ENCODE assay signal across 1 cellular context in the genomic region with DNA sequence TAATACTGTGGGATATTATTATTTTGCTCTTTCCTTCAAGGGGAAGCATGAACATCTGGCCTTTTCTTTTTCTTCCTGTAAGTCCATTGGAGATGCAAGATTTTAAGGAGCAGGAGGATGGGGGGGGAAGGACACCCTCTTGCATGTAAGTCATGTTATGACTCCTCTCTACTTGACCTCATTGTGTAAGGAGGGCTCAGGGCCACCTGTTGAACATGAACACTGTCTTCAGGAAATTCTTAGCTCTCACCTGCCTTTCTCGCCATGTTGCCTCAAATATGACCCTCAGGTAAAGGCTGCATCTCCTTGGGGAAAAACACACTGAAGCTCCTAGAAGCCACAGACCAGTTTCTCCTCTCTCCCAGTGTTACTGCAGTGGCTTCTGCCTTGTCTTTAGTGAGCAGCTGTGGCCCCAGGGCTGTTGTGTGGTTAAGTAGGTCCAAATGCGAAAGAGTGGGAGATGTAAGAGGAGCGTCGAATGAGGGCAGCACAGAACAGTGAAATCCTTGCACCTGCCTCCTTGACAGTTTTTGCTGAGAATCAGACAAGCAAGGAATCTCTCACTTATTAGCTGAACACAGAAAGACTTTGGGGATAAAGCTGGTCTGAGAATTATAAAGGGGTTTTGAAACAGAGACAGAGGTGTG.
TF ChIP-seq lines count a peak whose summit lies in the region.

No MANE protein-coding gene starts in this region.

TF ChIP-seq in H1, 55 proteins besides CTCF, POLR2A, EP300 and RAD21:
- no peak for TF ChIP-seq YY1 (IDR thresholded peaks at IDR 0.05; ENCODE audit: low read depth, low read length)
- 0 out of 2 replicates have a peak, but pooled peaks have one; percentile 25 for TF ChIP-seq E2F6 (IDR thresholded peaks at IDR 0.05)
- TF ChIP-seq HDAC2 (IDR thresholded peaks at IDR 0.05; ENCODE audit: borderline replicate concordance in 1 of 2, low read depth in 2 of 2, low read length in 2 of 2): no peak
- no peak for TF ChIP-seq SAP30 (IDR thresholded peaks at IDR 0.05; ENCODE audit: insufficient read depth, insufficient replicate concordance, low read length)
